ENCODE assay signal across 8 cellular contexts in genomic region chr17:45132569-45133463, GRCh38. TPM values are rescaled to one million over a fixed set of nuclear protein-coding genes. Genes with fewer than 3 reads are reported as not detected.
DNase-seq lines count a peak whose midpoint lies in the region; ATAC-seq, FAIRE-seq and TF ChIP-seq lines count a peak whose summit lies in the region.

No MANE protein-coding gene starts in this region.

- H3K4me3 ChIP-seq in endothelial cell of umbilical vein (replicated peaks in 1 of 3; ENCODE audit: insufficient read depth in 1 of 3, low read depth in 1 of 3, low read length in 3 of 3) (peak overlapping the region; percentile 47 to 70 (median 50)), mesodermal cell (ENCODE audit: extremely low read depth, insufficient read depth, low read length, poor library complexity, severe bottlenecking) (peak overlapping the region; percentile 67)

- TF ChIP-seq CTCF in endothelial cell of umbilical vein (IDR thresholded peaks at IDR 0.05; ENCODE audit: extremely low read depth in 1 of 2, insufficient read depth in 1 of 2, low read depth in 1 of 2, low read length in 2 of 2), result peak; percentile 90 to 93

- no TSS peak for BruUV-seq in endothelial cell of umbilical vein (replicated peaks; lab: Mats Ljungman, UMichigan)

- intact Hi-C loops in endothelial cell of umbilical vein (cut with micrococcal nuclease), result loop anchor here (1.0 to 2.0 kb wide), 10 partner anchors 9 to 359 kb away; partner anchors contain the start of genes DCAKD and NMT1

- no peaks in the 10 kb centered on the region for H4K20me1 ChIP-seq in endothelial cell of umbilical vein (replicated peaks; ENCODE audit: control insufficient read depth, extremely low read depth, insufficient read depth, low read length)

- 2 to 3% methylated on average over 42 to 63 of the region's 72 CpGs for WGBS in mesodermal cell (ENCODE audit: insufficient coverage in 2 of 2), 2 experiments

- peak; percentile 78 for TF ChIP-seq POLR2A in endothelial cell of umbilical vein (IDR thresholded peaks at IDR 0.05; ENCODE audit: low read depth, low read length)

- H3K9ac ChIP-seq in endothelial cell of umbilical vein (replicated peaks; ENCODE audit: extremely low read depth, insufficient read depth, low read length), result peak overlapping the region; percentile 70

- POLR2A ChIA-PET in endothelial cell of umbilical vein (lab: Charles Lee), result no interaction called here

- H2AFZ ChIP-seq in endothelial cell of umbilical vein (ENCODE audit: low read depth, low read length), result peak overlapping the region; percentile 94

- no peaks in the 10 kb centered on the region for H3K36me3 ChIP-seq in endothelial cell of umbilical vein (ENCODE audit: control insufficient read depth in 2 of 2, extremely low read depth in 1 of 2, insufficient read depth in 2 of 2, low read length in 2 of 2)
- no peaks in the 10 kb centered on the region for H3K36me3 ChIP-seq in mesodermal cell (ENCODE audit: control insufficient read depth, insufficient read depth, low read length)

- peaks cover 24% of the 10 kb centered on the region for H3K4me1 ChIP-seq in endothelial cell of umbilical vein (ENCODE audit: control insufficient read depth, extremely low read depth, insufficient read depth, low read length)
- H3K4me1 ChIP-seq in mesodermal cell (ENCODE audit: control insufficient read depth, insufficient read depth, low read length, poor library complexity, severe bottlenecking), result peaks cover 23% of the 10 kb centered on the region

- CTCF ChIA-PET in endothelial cell of umbilical vein (lab: Charles Lee), result interaction anchor here (0.7 to 7.2 kb wide), 15 partner anchors 9 to 355 kb away, joined by 3 to 476 read pairs (median 5); partner anchors contain the start of gene C1QL1

- no peaks in the 10 kb centered on the region for H3K9me3 ChIP-seq in endothelial cell of umbilical vein (replicated peaks; ENCODE audit: control insufficient read depth, insufficient read depth, low read length)
- H3K9me3 ChIP-seq in mesodermal cell (ENCODE audit: control insufficient read depth, low read length), result no peaks in the 10 kb centered on the region

- DNase-seq in DMS53 treated with DMSO at 0.1 percent for 48 hours (lab: John Stamatoyannopoulos, UW; ENCODE audit: unreplicated experiment) (peak; percentile 94), NOMO-1 (lab: John Stamatoyannopoulos, UW; ENCODE audit: unreplicated experiment in 2 of 2) (peak; percentile 73 to 88), endothelial cell of umbilical vein (ENCODE audit: low read depth, low spot score) (peak; percentile 83)
- peak; percentile 87 for DNase-seq in activated CD8-positive, alpha-beta memory T cell treated with anti-CD3 and anti-CD28 coated beads, Interleukin-2, amount 50 U/mL, for 48 hours
- DNase-seq in stimulated activated CD8-positive, alpha-beta memory T cell treated with anti-CD3 and anti-CD28 coated beads, Interleukin-2, amount 100 ng/mL, for 48 hours (ENCODE audit: low read depth in 2 of 2), result peak; percentile 51 to 63

- dilution Hi-C loops in endothelial cell of umbilical vein (cut with MboI; ENCODE audit: extremely low pct_ligation_motif_present, low sequenced_read_pairs), result no loop called here

- H3K27me3 ChIP-seq in endothelial cell of umbilical vein (ENCODE audit: control insufficient read depth in 2 of 2, insufficient read depth in 2 of 2, low read length in 2 of 2), result no peaks in the 10 kb centered on the region

- peak; percentile 89 for FAIRE-seq in endothelial cell of umbilical vein (lab: Jason Lieb, UNC)

- peak; percentile 39 for ATAC-seq in HG03066 (IDR thresholded peaks at IDR 0.05; ENCODE audit: low read depth, unreplicated experiment)
- no peak for ATAC-seq in HG02973 (IDR thresholded peaks at IDR 0.05; ENCODE audit: unreplicated experiment)

- no peaks in the 10 kb centered on the region for H3K9me1 ChIP-seq in endothelial cell of umbilical vein (replicated peaks; ENCODE audit: control insufficient read depth, extremely low read depth, insufficient read depth, low read length)

- H3K27ac ChIP-seq in endothelial cell of umbilical vein (ENCODE audit: insufficient read depth, low read depth, low read length) (peak overlapping the region; percentile 65), mesodermal cell (ENCODE audit: low read depth, low read length, severe bottlenecking) (peak overlapping the region; percentile 85)

- H3K4me2 ChIP-seq in endothelial cell of umbilical vein (ENCODE audit: insufficient read depth, low read length), result peak overlapping the region; percentile 64

- peaks cover 2% of the 10 kb centered on the region for H3K79me2 ChIP-seq in endothelial cell of umbilical vein (ENCODE audit: control insufficient read depth, insufficient read depth, low read length)

TF ChIP-seq in endothelial cell of umbilical vein, 7 proteins besides CTCF, POLR2A, EP300 and RAD21:
- TF ChIP-seq POLR2AphosphoS5 (IDR thresholded peaks at IDR 0.05; ENCODE audit: insufficient read depth, low read depth, low read length), result peak; percentile 57
- TF ChIP-seq FOS (IDR thresholded peaks at IDR 0.05; ENCODE audit: borderline replicate concordance, insufficient read depth, low read length), result no peak
- no peak for TF ChIP-seq EZH2 (IDR thresholded peaks at IDR 0.05; ENCODE audit: borderline replicate concordance, low read depth, low read length, severe bottlenecking)
- TF ChIP-seq JUN (IDR thresholded peaks at IDR 0.05; ENCODE audit: borderline replicate concordance, insufficient read depth, insufficient read length, low read depth), result peak; percentile 13
TF ChIP-seq in endothelial cell of umbilical vein: peak in this region for 2.

RNA-seq across cellular contexts. Expression of gene PLCD3, which starts 0.5 kb away (rescaled TPM):
- total RNA-seq in endothelial cell of umbilical vein, result 35.0 and 43.1 TPM in 2 replicates
- polyA plus RNA-seq in endothelial cell of umbilical vein, result 30.4 and 42.0 TPM in 2 replicates
- 25.0 and 32.8 TPM in 2 replicates for polyA plus RNA-seq in endothelial cell of umbilical vein (2011; cell fraction: cytosol; rRNA removed)
- polyA plus RNA-seq in endothelial cell of umbilical vein (2011; cell fraction: nucleus; rRNA removed), result 21.4 and 26.3 TPM in 2 replicates
- polyA plus RNA-seq in endothelial cell of umbilical vein (2012), result 33.1 and 40.7 TPM in 2 replicates
- 22.5 and 38.7 TPM in 2 replicates for polyA minus RNA-seq in endothelial cell of umbilical vein
- 81.3 TPM for polyA minus RNA-seq in endothelial cell of umbilical vein (2011; cell fraction: cytosol; rRNA and poly(A)+ RNA removed)
- polyA minus RNA-seq in endothelial cell of umbilical vein (2011; cell fraction: nucleus; rRNA and poly(A)+ RNA removed), result 7.3 and 14.1 TPM in 2 replicates
- 31.6 TPM for polyA plus RNA-seq in mesodermal cell (2013, experiment 1 of 2)
- 24.0 TPM for polyA plus RNA-seq in mesodermal cell (2013, experiment 2 of 2)

RNA-seq across cellular contexts. Expression of gene ACBD4, which starts 2.7 kb away (rescaled TPM):
- 6.7 and 7.5 TPM in 2 replicates for total RNA-seq in endothelial cell of umbilical vein
- 4.5 and 4.7 TPM in 2 replicates for polyA plus RNA-seq in endothelial cell of umbilical vein
- polyA plus RNA-seq in endothelial cell of umbilical vein (2011; cell fraction: cytosol; rRNA removed), result 2.6 and 3.8 TPM in 2 replicates
- polyA plus RNA-seq in endothelial cell of umbilical vein (2011; cell fraction: nucleus; rRNA removed), result 13.7 and 19.5 TPM in 2 replicates
- 3.1 and 6.8 TPM in 2 replicates for polyA plus RNA-seq in endothelial cell of umbilical vein (2012)
- polyA minus RNA-seq in endothelial cell of umbilical vein, result 3.7 and 5.2 TPM in 2 replicates
- polyA minus RNA-seq in endothelial cell of umbilical vein (2011; cell fraction: cytosol; rRNA and poly(A)+ RNA removed), result 4.2 TPM
- polyA minus RNA-seq in endothelial cell of umbilical vein (2011; cell fraction: nucleus; rRNA and poly(A)+ RNA removed), result 5.5 and 7.2 TPM in 2 replicates
- 4.9 TPM for polyA plus RNA-seq in mesodermal cell (2013, experiment 1 of 2)
- 3.6 TPM for polyA plus RNA-seq in mesodermal cell (2013, experiment 2 of 2)

RNA-seq across cellular contexts. Expression of gene HEXIM1, which starts 15.5 kb away (rescaled TPM):
- total RNA-seq in endothelial cell of umbilical vein, result 20.0 and 20.6 TPM in 2 replicates
- polyA plus RNA-seq in endothelial cell of umbilical vein, result 5.0 and 7.0 TPM in 2 replicates
- 8.9 and 10.3 TPM in 2 replicates for polyA plus RNA-seq in endothelial cell of umbilical vein (2011; cell fraction: cytosol; rRNA removed)
- 8.1 and 8.9 TPM in 2 replicates for polyA plus RNA-seq in endothelial cell of umbilical vein (2011; cell fraction: nucleus; rRNA removed)
- polyA plus RNA-seq in endothelial cell of umbilical vein (2012), result 11.3 and 14.3 TPM in 2 replicates
- 3.7 and 5.7 TPM in 2 replicates for polyA minus RNA-seq in endothelial cell of umbilical vein
- 12.7 TPM for polyA minus RNA-seq in endothelial cell of umbilical vein (2011; cell fraction: cytosol; rRNA and poly(A)+ RNA removed)
- polyA minus RNA-seq in endothelial cell of umbilical vein (2011; cell fraction: nucleus; rRNA and poly(A)+ RNA removed), result 3.8 and 4.3 TPM in 2 replicates
- polyA plus RNA-seq in mesodermal cell (2013, experiment 1 of 2), result 19.6 TPM
- 17.0 TPM for polyA plus RNA-seq in mesodermal cell (2013, experiment 2 of 2)

RNA-seq across cellular contexts. Expression of gene HEXIM2, which starts 28.9 kb away (rescaled TPM):
- 3.8 and 4.3 TPM in 2 replicates for total RNA-seq in endothelial cell of umbilical vein
- polyA plus RNA-seq in endothelial cell of umbilical vein, result 2.9 and 3.7 TPM in 2 replicates
- polyA plus RNA-seq in endothelial cell of umbilical vein (2011; cell fraction: cytosol; rRNA removed), result 2.9 and 3.4 TPM in 2 replicates
- 2.9 and 3.1 TPM in 2 replicates for polyA plus RNA-seq in endothelial cell of umbilical vein (2011; cell fraction: nucleus; rRNA removed)
- 3.1 TPM in 2 replicates for polyA plus RNA-seq in endothelial cell of umbilical vein (2012)
- polyA minus RNA-seq in endothelial cell of umbilical vein, result 0.92 and 1.4 TPM in 2 replicates
- 8.0 TPM for polyA minus RNA-seq in endothelial cell of umbilical vein (2011; cell fraction: cytosol; rRNA and poly(A)+ RNA removed)
- 0.58 and 0.96 TPM in 2 replicates for polyA minus RNA-seq in endothelial cell of umbilical vein (2011; cell fraction: nucleus; rRNA and poly(A)+ RNA removed)
- polyA plus RNA-seq in mesodermal cell (2013, experiment 1 of 2), result 9.5 TPM
- 7.7 TPM for polyA plus RNA-seq in mesodermal cell (2013, experiment 2 of 2)
